10 cellular contexts compared by ENCODE assay signal in the genomic region with DNA sequence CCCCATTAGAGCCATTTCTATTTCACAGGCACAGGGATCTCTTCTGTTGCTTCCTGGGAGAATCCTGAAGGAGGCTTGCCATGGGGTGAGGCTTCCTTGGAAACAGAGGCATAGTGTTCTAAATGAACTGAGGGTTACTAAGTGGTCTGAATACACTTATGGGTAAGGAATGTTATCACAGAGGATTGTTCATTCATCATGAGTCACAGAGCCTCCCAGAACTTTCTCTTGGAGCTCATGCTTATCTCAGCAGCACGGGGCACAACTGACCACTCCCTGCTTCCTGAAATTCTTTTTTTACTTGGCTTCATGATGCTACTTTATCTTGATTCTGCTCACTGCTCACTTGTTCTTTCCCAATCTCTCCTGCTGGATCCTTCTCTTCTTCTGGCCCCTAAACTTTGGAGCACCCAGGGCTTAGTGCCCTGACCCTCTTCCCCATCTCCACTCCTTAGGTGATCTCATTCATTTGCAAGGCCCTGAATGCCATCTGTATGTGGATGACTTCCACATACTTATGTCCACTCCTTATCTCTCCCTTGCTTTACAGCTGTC. TPM values are rescaled to one million over a fixed set of nuclear protein-coding genes. Genes with fewer than 3 reads are reported as not detected.
DNase-seq lines count a peak whose midpoint lies in the region; ATAC-seq and TF ChIP-seq lines count a peak whose summit lies in the region.
"Had no signal": no experiment of that assay in that cellular context is flagged by ENCODE, and none has a peak within 500 bp of the region (broad histone marks: within the 10 kb centered on the region; RNA-seq: fewer than 3 reads in every experiment).

No MANE protein-coding gene starts in this region.

- DNase-seq in A172 (ENCODE audit: low spot score): peak; percentile 99
- peak; percentile 94 for DNase-seq in LoVo (ENCODE audit: low spot score)
- DNase-seq in dermis blood vessel endothelial cell: peak; percentile 96
- DNase-seq in lung (ENCODE audit: low spot score): peak; percentile 34
- DNase-seq in NCI-H510A (lab: John Stamatoyannopoulos, UW): no peak
- no peak for DNase-seq in effector CD4-positive, alpha-beta T cell
- DNase-seq in activated CD8-positive, alpha-beta T cell treated with anti-CD3 and anti-CD28 coated beads for 36 hours: no peak
- DNase-seq: AML-193, NCI-H524 had no signal

- intact Hi-C loops in activated CD8-positive, alpha-beta T cell treated with anti-CD3 and anti-CD28 coated beads for 36 hours (cut with micrococcal nuclease): no loop called here

- peak overlapping the region; percentile 51 to 88 for H3K27ac ChIP-seq in lung (ENCODE audit: low read depth in 1 of 2, low read length in 1 of 2)

- H3K4me3 ChIP-seq in lung: no peak overlapping the region

- H3K27me3 Mint-ChIP-seq in activated CD8-positive, alpha-beta T cell treated with anti-CD3 and anti-CD28 coated beads for 36 hours: no peaks in the 10 kb centered on the region

- no peak overlapping the region for H3K4me3 Mint-ChIP-seq in activated CD8-positive, alpha-beta T cell treated with anti-CD3 and anti-CD28 coated beads for 36 hours

- no peak overlapping the region for H3K27ac Mint-ChIP-seq in activated CD8-positive, alpha-beta T cell treated with anti-CD3 and anti-CD28 coated beads for 36 hours

- POLR2A ChIA-PET in activated CD8-positive, alpha-beta T cell treated with anti-CD3 and anti-CD28 coated beads for 36 hours (lab: Charles Lee): no interaction called here

- peaks cover under 1% of the 10 kb centered on the region for H3K4me1 Mint-ChIP-seq in activated CD8-positive, alpha-beta T cell treated with anti-CD3 and anti-CD28 coated beads for 36 hours (ENCODE audit: low read depth)

- no peaks in the 10 kb centered on the region for H3K9me3 ChIP-seq in lung (ENCODE audit: control insufficient read depth in 2 of 2, insufficient read depth in 1 of 2, low read length in 1 of 2)

- H3K36me3 ChIP-seq in lung (ENCODE audit: control insufficient read depth in 2 of 2, insufficient read depth in 2 of 2, low read length in 2 of 2): no peaks in the 10 kb centered on the region

- WGBS in lung, 2 donors: 33 to 52% methylated on average over 1 of the region's 1 CpG

- CTCF ChIA-PET in activated CD8-positive, alpha-beta T cell treated with anti-CD3 and anti-CD28 coated beads for 36 hours (lab: Charles Lee): no interaction called here

- H3K4me1 ChIP-seq in lung (ENCODE audit: control insufficient read depth in 2 of 2, insufficient read depth in 2 of 2, low read length in 2 of 2): peaks cover 10 to 24% of the 10 kb centered on the region in 2 donors

- peak; percentile 90 for ATAC-seq in lung (ENCODE audit: insufficient read depth, low FRiP score)
- ATAC-seq in GM19467 (IDR thresholded peaks at IDR 0.05; ENCODE audit: unreplicated experiment): no peak
- ATAC-seq in activated CD8-positive, alpha-beta T cell treated with anti-CD3 and anti-CD28 coated beads for 36 hours: no peak

- H3K27me3 ChIP-seq in lung (ENCODE audit: control insufficient read depth, insufficient read depth): no peaks in the 10 kb centered on the region

- no peaks in the 10 kb centered on the region for H3K9me3 Mint-ChIP-seq in activated CD8-positive, alpha-beta T cell treated with anti-CD3 and anti-CD28 coated beads for 36 hours

- peaks cover 2% of the 10 kb centered on the region for H3K36me3 Mint-ChIP-seq in activated CD8-positive, alpha-beta T cell treated with anti-CD3 and anti-CD28 coated beads for 36 hours (ENCODE audit: low read depth)

- no peak for TF ChIP-seq CTCF in lung (IDR thresholded peaks at IDR 0.05; ENCODE audit: control extremely low read depth, extremely low read depth)
- TF ChIP-seq CTCF in activated CD8-positive, alpha-beta T cell treated with anti-CD3 and anti-CD28 coated beads for 36 hours (IDR thresholded peaks at IDR 0.05): no peak

RNA-seq across cellular contexts. Expression of a gene that starts 57.9 kb away (rescaled TPM):
- 99.9 and 105 TPM in 2 replicates for total RNA-seq in A172 (2014; rRNA removed; shearing (Covaris generic))
- total RNA-seq in dermis blood vessel endothelial cell (66.5 and 89.7 TPM in 2 replicates), lung (100 to 1,000 TPM in 1 of 2 donors, 10 to 100 TPM in 1; 56.2 to 102 TPM)
- 10 to 100 TPM in 1 of 2 donors, 1 to 10 TPM in 1; 8.7 to 24.8 TPM for polyA plus RNA-seq in lung
- 10 to 100 TPM; 13.1 to 13.6 TPM for total RNA-seq in activated CD8-positive, alpha-beta T cell treated with anti-CD3 and anti-CD28 coated beads for 36 hours

Comparison
In these comparisons a context has a peak if more than half of its experiments do, and no peak if none do; other contexts are left out.
1. DNase-seq: peak in A172 (single experiment), LoVo (single experiment), dermis blood vessel endothelial cell (single experiment) and lung (single experiment); none in NCI-H510A (single experiment), effector CD4-positive, alpha-beta T cell (single experiment) and activated CD8-positive, alpha-beta T cell treated with anti-CD3 and anti-CD28 coated beads for 36 hours (single experiment).